Comparison of ENCODE assay signal across 1 cellular context in genomic region chr2:74846481-74846880, GRCh38.
TF ChIP-seq lines count a peak whose summit lies in the region.

No MANE protein-coding gene starts in this region.

TF ChIP-seq in SK-N-SH, 30 proteins besides CTCF, POLR2A, EP300 and RAD21 (continued from another document):
- TF ChIP-seq REST (IDR thresholded peaks at IDR 0.05; ENCODE audit: low read depth, low read length) (no peak), MAX (IDR thresholded peaks at IDR 0.05; ENCODE audit: low read depth) (no peak)
